10 cellular contexts compared by ENCODE assay signal in the genomic region with DNA sequence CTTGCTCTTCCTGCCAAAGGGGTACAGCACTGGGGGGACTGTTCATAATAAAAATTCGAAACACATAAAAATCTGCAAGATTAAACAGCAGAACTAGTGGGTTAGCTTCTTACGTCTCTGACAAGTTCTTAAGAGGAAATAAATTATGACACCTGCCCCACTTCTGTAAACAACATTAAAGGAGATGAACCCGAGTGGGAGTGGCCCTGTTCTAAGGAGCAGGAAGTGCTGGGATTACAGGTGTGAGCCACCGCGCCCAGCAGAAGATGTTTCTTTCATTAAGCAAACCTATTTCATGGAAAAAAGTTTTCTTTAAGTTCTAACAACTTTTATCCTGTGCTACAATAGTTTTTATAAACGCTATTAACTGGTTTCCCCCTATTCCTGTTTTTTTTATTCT.
"Had no signal": no experiment of that assay in that cellular context is flagged by ENCODE, and none has a peak within 500 bp of the region (broad histone marks: within the 10 kb centered on the region; RNA-seq: fewer than 3 reads in every experiment).

No MANE protein-coding gene starts in this region.

- H3K27me3 Mint-ChIP-seq: activated B cell treated with CpG ODN at 0.5 μM for 24 hours; activated CD4-positive, alpha-beta T cell treated with anti-CD3 and anti-CD28 coated beads, Interleukin-2, amount 10 ng/mL, durations not matched to agents 7 days and 5 days; activated naive CD8-positive, alpha-beta T cell treated with anti-CD3 and anti-CD28 coated beads for 36 hours; naive B cell; type B pancreatic cell had no signal

- DNase-seq: activated B cell treated with CpG ODN at 0.5 μM for 24 hours; activated CD4-positive, alpha-beta T cell treated with anti-CD3 and anti-CD28 coated beads, Interleukin-2, amount 10 ng/mL, durations not matched to agents 7 days and 5 days; activated naive CD8-positive, alpha-beta T cell treated with anti-CD3 and anti-CD28 coated beads for 36 hours; anterior cingulate cortex; kidney; naive B cell; right cardiac atrium; substantia nigra had no signal

- H3K4me3 Mint-ChIP-seq: activated B cell treated with CpG ODN at 0.5 μM for 24 hours; activated CD4-positive, alpha-beta T cell treated with anti-CD3 and anti-CD28 coated beads, Interleukin-2, amount 10 ng/mL, durations not matched to agents 7 days and 5 days; activated naive CD8-positive, alpha-beta T cell treated with anti-CD3 and anti-CD28 coated beads for 36 hours; mesothelial cell of epicardium; naive B cell; type B pancreatic cell had no signal

- H3K9me3 Mint-ChIP-seq: activated B cell treated with CpG ODN at 0.5 μM for 24 hours; activated CD4-positive, alpha-beta T cell treated with anti-CD3 and anti-CD28 coated beads, Interleukin-2, amount 10 ng/mL, durations not matched to agents 7 days and 5 days; activated naive CD8-positive, alpha-beta T cell treated with anti-CD3 and anti-CD28 coated beads for 36 hours; mesothelial cell of epicardium; naive B cell; type B pancreatic cell had no signal

- H3K36me3 Mint-ChIP-seq: type B pancreatic cell had no signal

- ATAC-seq: right cardiac atrium had no signal

- H3K27ac Mint-ChIP-seq: activated B cell treated with CpG ODN at 0.5 μM for 24 hours; activated CD4-positive, alpha-beta T cell treated with anti-CD3 and anti-CD28 coated beads, Interleukin-2, amount 10 ng/mL, durations not matched to agents 7 days and 5 days; activated naive CD8-positive, alpha-beta T cell treated with anti-CD3 and anti-CD28 coated beads for 36 hours; mesothelial cell of epicardium; type B pancreatic cell had no signal
